ENCODE assay signal across 15 cellular contexts in genomic region chr11:28606930-28607329, GRCh38.
DNase-seq lines count a peak whose midpoint lies in the region; ATAC-seq and TF ChIP-seq lines count a peak whose summit lies in the region.
"Had no signal": no experiment of that assay in that cellular context is flagged by ENCODE, and none has a peak within 500 bp of the region (broad histone marks: within the 10 kb centered on the region; RNA-seq: fewer than 3 reads in every experiment).

No MANE protein-coding gene starts in this region.

- no peak for TF ChIP-seq EP300 in tibial nerve (IDR thresholded peaks at IDR 0.05)

- no peaks in the 10 kb centered on the region for H3K36me3 ChIP-seq in adipocyte (ENCODE audit: control insufficient read depth, insufficient read depth, low read length, severe bottlenecking)
- H3K36me3 ChIP-seq in tibial nerve, result no peaks in the 10 kb centered on the region

- ATAC-seq in GM21619 (IDR thresholded peaks at IDR 0.05; ENCODE audit: unreplicated experiment) (no peak), left colon (no peak), HG03457 (IDR thresholded peaks at IDR 0.05; ENCODE audit: unreplicated experiment) (no peak)
- ATAC-seq: mucosa of descending colon had no signal

- intact Hi-C loops in left colon (cut with DNase I, micrococcal nuclease), result no loop called here

- H3K4me1 ChIP-seq in adipocyte (ENCODE audit: control insufficient read depth, insufficient read depth, low read length), result no peaks in the 10 kb centered on the region
- H3K4me1 ChIP-seq in tibial nerve, result no peaks in the 10 kb centered on the region
- H3K4me1 ChIP-seq: testis had no signal

- no peak overlapping the region for H3K9ac ChIP-seq in adipocyte (ENCODE audit: low read length)
- H3K9ac ChIP-seq: KMS-11 had no signal

- no peak for TF ChIP-seq POLR2A in tibial nerve (IDR thresholded peaks at IDR 0.05)

- WGBS in tibial nerve, 2 donors, result 63 to 72% methylated on average over 11 to 12 of the region's 12 CpGs

- H3K4me3 ChIP-seq in HFF-Myc (replicated peaks; ENCODE audit: low read depth, low read length), result no peak overlapping the region
- no peak overlapping the region for H3K4me3 ChIP-seq in adipocyte (ENCODE audit: low read length)
- H3K4me3 ChIP-seq in tibial nerve, result no peak overlapping the region
- H3K4me3 ChIP-seq: mucosa of descending colon, testis had no signal

- TF ChIP-seq CTCF in HFF-Myc (IDR thresholded peaks at IDR 0.05; ENCODE audit: low read depth, low read length, missing control alignments), result no peak
- TF ChIP-seq CTCF in tibial nerve (IDR thresholded peaks at IDR 0.05), result no peak

- H3K9me3 ChIP-seq in adipocyte (ENCODE audit: control insufficient read depth, low read length), result no peaks in the 10 kb centered on the region
- no peaks in the 10 kb centered on the region for H3K9me3 ChIP-seq in tibial nerve
- H3K9me3 ChIP-seq: mucosa of descending colon, testis had no signal

- no peak overlapping the region for H3K27ac ChIP-seq in tibial nerve
- H3K27ac ChIP-seq: KMS-11, testis, VCaP had no signal

- DNase-seq in A172 (ENCODE audit: low spot score), result peak; percentile 87
- DNase-seq in HFF-Myc (ENCODE audit: extremely low read depth, low read depth), result peak; percentile 12
- DNase-seq in adipocyte (ENCODE audit: low read depth), result peak; percentile 21
- DNase-seq in iPS-NIHi7 (ENCODE audit: extremely low spot score), result peak; percentile 67
- no peak for DNase-seq in left colon
- DNase-seq in tibial nerve (ENCODE audit: low spot score in 2 of 2), result no peak
- DNase-seq: ACHN, NCI-H187, NCI-H748 treated with DMSO at 0.1 percent for 48 hours, testis had no signal

- H3K27me3 ChIP-seq in adipocyte (replicated peaks; ENCODE audit: control insufficient read depth, insufficient read depth, low read length), result no peaks in the 10 kb centered on the region
- H3K27me3 ChIP-seq in tibial nerve, result no peaks in the 10 kb centered on the region
- H3K27me3 ChIP-seq: testis had no signal

Comparison
In these comparisons a context has a peak if more than half of its experiments do, and no peak if none do; other contexts are left out.
1. DNase-seq: peak in A172 (single experiment), HFF-Myc (single experiment), adipocyte (single experiment) and iPS-NIHi7 (single experiment); none in left colon (0 of 2) and tibial nerve (0 of 2).